Comparison of ENCODE assay signal across 15 cellular contexts in the genomic region with DNA sequence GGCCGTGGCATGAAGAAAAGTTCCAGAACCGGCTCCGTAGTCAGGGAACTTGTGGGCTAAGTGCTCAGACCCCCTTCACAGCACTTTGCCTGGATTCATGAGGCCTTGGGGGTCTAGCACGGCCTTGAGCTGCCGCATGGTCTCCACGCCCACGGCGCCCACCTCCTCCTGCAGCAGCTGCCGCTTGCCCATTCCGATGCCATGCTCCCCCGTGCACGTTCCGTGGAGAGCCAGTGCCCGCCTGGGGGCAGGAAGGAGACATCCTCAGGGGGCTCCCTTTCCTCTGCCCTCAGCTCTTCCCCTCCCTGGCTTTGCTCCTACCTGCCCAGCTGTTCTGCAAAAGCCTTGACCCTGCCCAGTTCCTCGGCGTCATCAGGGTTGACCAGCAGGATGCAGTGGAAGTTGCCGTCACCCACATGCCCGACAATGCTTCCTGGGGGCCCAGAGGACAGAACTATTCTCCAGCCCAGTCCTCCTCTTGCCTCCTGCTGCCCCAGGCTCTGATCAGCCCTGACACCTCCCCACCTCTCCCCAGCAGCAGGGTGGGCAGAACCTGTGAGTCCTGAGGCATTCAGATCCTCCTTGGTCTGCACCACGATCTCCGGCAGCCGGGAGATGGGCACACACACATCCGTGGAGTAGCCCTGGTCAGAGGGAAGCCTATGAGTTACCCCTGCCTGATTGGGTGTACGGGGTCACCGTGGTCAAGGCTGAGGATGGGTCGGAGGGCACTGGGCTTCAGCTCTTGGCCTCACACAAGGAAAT. TPM values are rescaled to one million over a fixed set of nuclear protein-coding genes. Genes with fewer than 3 reads are reported as not detected.
DNase-seq lines count a peak whose midpoint lies in the region; ATAC-seq and TF ChIP-seq lines count a peak whose summit lies in the region.
"Had no signal": no experiment of that assay in that cellular context is flagged by ENCODE, and none has a peak within 500 bp of the region (broad histone marks: within the 10 kb centered on the region; RNA-seq: fewer than 3 reads in every experiment).

No MANE protein-coding gene starts in this region.

- H3K79me2 ChIP-seq in trophoblast cell (ENCODE audit: control insufficient read depth, insufficient read depth, low read length, poor library complexity): no peaks in the 10 kb centered on the region

- H3K9me3 ChIP-seq in HUES6 (ENCODE audit: control insufficient read depth, insufficient read depth, low read depth, low read length) (no peaks in the 10 kb centered on the region), trophoblast cell (ENCODE audit: insufficient read depth, low read depth, low read length) (peaks cover 5% of the 10 kb centered on the region)
- no peaks in the 10 kb centered on the region for H3K9me3 ChIP-seq in CD8-positive, alpha-beta T cell (ENCODE audit: low read length)
- H3K9me3 ChIP-seq: thoracic aorta had no signal

- no peak overlapping the region for H3K14ac ChIP-seq in trophoblast cell (ENCODE audit: low read length)

- no peaks in the 10 kb centered on the region for H3K36me3 Mint-ChIP-seq in glutamatergic neuron (ENCODE audit: unreplicated experiment)
- H3K36me3 Mint-ChIP-seq in osteocyte (ENCODE audit: unreplicated experiment): peaks cover 2% of the 10 kb centered on the region
- H3K36me3 Mint-ChIP-seq in CD8-positive, alpha-beta T cell: no peaks in the 10 kb centered on the region
- H3K36me3 Mint-ChIP-seq: CD4-positive, CD25-positive, alpha-beta regulatory T cell had no signal

- H3K27me3 Mint-ChIP-seq in glutamatergic neuron (ENCODE audit: unreplicated experiment): peaks cover 10% of the 10 kb centered on the region
- H3K27me3 Mint-ChIP-seq in osteocyte (ENCODE audit: unreplicated experiment): no peaks in the 10 kb centered on the region
- peaks cover 9% of the 10 kb centered on the region for H3K27me3 Mint-ChIP-seq in CD8-positive, alpha-beta T cell (ENCODE audit: low read depth)
- H3K27me3 Mint-ChIP-seq: CD4-positive, CD25-positive, alpha-beta regulatory T cell had no signal

- H3K27me3 ChIP-seq in HUES6 (ENCODE audit: control insufficient read depth, insufficient read depth, low read length): no peaks in the 10 kb centered on the region
- no peaks in the 10 kb centered on the region for H3K27me3 ChIP-seq in trophoblast cell (ENCODE audit: insufficient read depth, low read length)
- H3K27me3 ChIP-seq in CD8-positive, alpha-beta T cell (ENCODE audit: insufficient read depth, low read length): no peaks in the 10 kb centered on the region

- TF ChIP-seq CTCF in glutamatergic neuron (IDR thresholded peaks at IDR 0.05; ENCODE audit: partially characterized antibody, unreplicated experiment): no peak
- no peak for TF ChIP-seq CTCF in osteocyte (IDR thresholded peaks at IDR 0.05)
- TF ChIP-seq CTCF in CD8-positive, alpha-beta T cell (IDR thresholded peaks at IDR 0.05): no peak

- no peak overlapping the region for H3K27ac ChIP-seq in HUES6 (ENCODE audit: low read depth, low read length)
- no peak overlapping the region for H3K27ac ChIP-seq in trophoblast cell (ENCODE audit: low read depth, low read length)
- no peak overlapping the region for H3K27ac ChIP-seq in CD8-positive, alpha-beta T cell (ENCODE audit: low read depth, low read length)

- intact Hi-C loops in CD8-positive, alpha-beta T cell (cut with DNase I, micrococcal nuclease): no loop called here

- no peak overlapping the region for H2AK5ac ChIP-seq in trophoblast cell (ENCODE audit: low read length)

- H3K9ac ChIP-seq in HUES6 (ENCODE audit: low read length): peak overlapping the region; percentile 18
- H3K9ac ChIP-seq in trophoblast cell (ENCODE audit: low read length): peak overlapping the region; percentile 5

- DNase-seq in ELF-1 (ENCODE audit: low read depth, low spot score) (peak; percentile 5), glutamatergic neuron (no peak), trophoblast cell (no peak), osteocyte (ENCODE audit: extremely low spot score, unreplicated experiment) (no peak)
- DNase-seq in CD8-positive, alpha-beta T cell: no peak
- DNase-seq: activated CD4-positive, alpha-beta T cell treated with anti-CD3 and anti-CD28 coated beads, Interleukin-2, amount 50 U/mL, for 4 hours; activated effector memory CD4-positive, alpha-beta T cell treated with anti-CD3 and anti-CD28 coated beads, Interleukin-2, amount 50 U/mL, for 16 hours; CD4-positive, CD25-positive, alpha-beta regulatory T cell; midbrain; NCI-H226 had no signal

- no peaks in the 10 kb centered on the region for H3K79me1 ChIP-seq in trophoblast cell (ENCODE audit: low read length)

- no peak overlapping the region for H2BK120ac ChIP-seq in trophoblast cell (ENCODE audit: insufficient read depth, low read length, poor library complexity)

- H3K4me1 Mint-ChIP-seq in glutamatergic neuron (ENCODE audit: low read depth, unreplicated experiment): peaks cover 14% of the 10 kb centered on the region
- peaks cover 45% of the 10 kb centered on the region for H3K4me1 Mint-ChIP-seq in osteocyte (ENCODE audit: unreplicated experiment)
- peaks cover 33% of the 10 kb centered on the region for H3K4me1 Mint-ChIP-seq in CD8-positive, alpha-beta T cell (ENCODE audit: low read depth)

- H3K4ac ChIP-seq in trophoblast cell (ENCODE audit: low read depth, low read length): no peak overlapping the region

- no peak overlapping the region for H2AFZ ChIP-seq in trophoblast cell (ENCODE audit: insufficient read depth, low read length, poor library complexity)

- no peak overlapping the region for H3K4me2 ChIP-seq in trophoblast cell (ENCODE audit: low read length)

- POLR2A ChIA-PET in CD8-positive, alpha-beta T cell (lab: Charles Lee): interaction anchor here (1.5 kb wide), 1 partner anchor 114 kb away, joined by 16 read pairs; a partner anchor contains a TSS

- H2BK5ac ChIP-seq in trophoblast cell (ENCODE audit: low read depth, low read length, poor library complexity): no peak overlapping the region

- ATAC-seq in HG03520 (IDR thresholded peaks at IDR 0.05; ENCODE audit: unreplicated experiment) (no peak), GM19023 (IDR thresholded peaks at IDR 0.05; ENCODE audit: unreplicated experiment) (no peak)
- ATAC-seq in CD8-positive, alpha-beta T cell: no peak

- peak overlapping the region; percentile 73 for H3K27ac Mint-ChIP-seq in glutamatergic neuron (ENCODE audit: unreplicated experiment)
- no peak overlapping the region for H3K27ac Mint-ChIP-seq in osteocyte (ENCODE audit: unreplicated experiment)
- no peak overlapping the region for H3K27ac Mint-ChIP-seq in CD8-positive, alpha-beta T cell

- H3K4me1 ChIP-seq in HUES6 (ENCODE audit: control insufficient read depth, insufficient read depth, low read length) (peaks cover 58% of the 10 kb centered on the region), trophoblast cell (ENCODE audit: control insufficient read depth in 1 of 2, insufficient read depth in 2 of 2, low read length in 2 of 2) (peaks cover 4 to 13% of the 10 kb centered on the region in 2 experiments)
- H3K4me1 ChIP-seq in CD8-positive, alpha-beta T cell (ENCODE audit: insufficient read depth, low read length): peaks cover 25% of the 10 kb centered on the region

- no peak overlapping the region for H3K18ac ChIP-seq in trophoblast cell (ENCODE audit: low read length)

- no peak overlapping the region for H3K23ac ChIP-seq in trophoblast cell (ENCODE audit: low read length)

- CTCF ChIA-PET in CD8-positive, alpha-beta T cell (lab: Charles Lee): interaction anchor here (0.8 to 7.3 kb wide), 14 partner anchors 11 to 401 kb away, joined by 3 to 161 read pairs (median 12); a partner anchor contains a TSS

- no peak overlapping the region for H4K91ac ChIP-seq in trophoblast cell (ENCODE audit: low read depth, low read length)

- H4K12ac ChIP-seq in trophoblast cell (ENCODE audit: low read depth, low read length): no peak overlapping the region

- no CpG with 5 or more reads among the region's 25 CpGs for WGBS in trophoblast cell (ENCODE audit: extremely low coverage, insufficient coverage, insufficient read length)

- H3K9me3 Mint-ChIP-seq in glutamatergic neuron (ENCODE audit: unreplicated experiment) (peaks cover 11% of the 10 kb centered on the region), osteocyte (ENCODE audit: unreplicated experiment) (no peaks in the 10 kb centered on the region)
- H3K9me3 Mint-ChIP-seq in CD8-positive, alpha-beta T cell: no peaks in the 10 kb centered on the region

- H3K4me3 ChIP-seq in HUES6 (ENCODE audit: low read depth, low read length): no peak overlapping the region
- H3K4me3 ChIP-seq in trophoblast cell (ENCODE audit: low read depth, low read length): no peak overlapping the region
- no peak overlapping the region for H3K4me3 ChIP-seq in CD8-positive, alpha-beta T cell (ENCODE audit: low read depth, low read length)
- H3K4me3 ChIP-seq: thoracic aorta had no signal

- H3K4me3 Mint-ChIP-seq in glutamatergic neuron (ENCODE audit: unreplicated experiment) (no peak overlapping the region), osteocyte (ENCODE audit: unreplicated experiment) (no peak overlapping the region)
- H3K4me3 Mint-ChIP-seq in CD8-positive, alpha-beta T cell: no peak overlapping the region

- no peak overlapping the region for H2BK12ac ChIP-seq in trophoblast cell (ENCODE audit: low read length)

- H4K8ac ChIP-seq in trophoblast cell (ENCODE audit: low read depth, low read length): no peak overlapping the region

- H3K36me3 ChIP-seq in HUES6 (ENCODE audit: control insufficient read depth, insufficient read depth, low read length) (no peaks in the 10 kb centered on the region; the same call in 1 of the 2 replicates), trophoblast cell (ENCODE audit: control insufficient read depth in 1 of 2, insufficient read depth in 2 of 2, low read length in 2 of 2) (peaks cover 8 to 12% of the 10 kb centered on the region in 2 experiments)
- H3K36me3 ChIP-seq in CD8-positive, alpha-beta T cell (ENCODE audit: insufficient read depth, low read length): no peaks in the 10 kb centered on the region
- H3K36me3 ChIP-seq: thoracic aorta had no signal

RNA-seq across cellular contexts. Expression of a gene that starts 4.1 kb away (rescaled TPM):
- total RNA-seq in glutamatergic neuron (ENCODE audit: unreplicated experiment): not detected
- 0.08 and 0.15 TPM in 2 replicates for polyA plus RNA-seq in trophoblast cell (2013)
- 1.2 and 1.3 TPM in 2 replicates for total RNA-seq in osteocyte
- not detected for total RNA-seq in CD8-positive, alpha-beta T cell
- total RNA-seq: CD4-positive, CD25-positive, alpha-beta regulatory T cell; HT1080 had no signal

RNA-seq across cellular contexts. Expression of a gene that starts 35.9 kb away (rescaled TPM):
- total RNA-seq in glutamatergic neuron (ENCODE audit: unreplicated experiment): 16.1 TPM
- 8.6 and 8.7 TPM in 2 replicates for polyA plus RNA-seq in trophoblast cell (2013)
- total RNA-seq in osteocyte: 16.5 and 17.0 TPM in 2 replicates
- total RNA-seq in CD8-positive, alpha-beta T cell: 10 to 100 TPM; 11.9 to 12.9 TPM
